ENCODE assay signal across 1 cellular context in the genomic region with DNA sequence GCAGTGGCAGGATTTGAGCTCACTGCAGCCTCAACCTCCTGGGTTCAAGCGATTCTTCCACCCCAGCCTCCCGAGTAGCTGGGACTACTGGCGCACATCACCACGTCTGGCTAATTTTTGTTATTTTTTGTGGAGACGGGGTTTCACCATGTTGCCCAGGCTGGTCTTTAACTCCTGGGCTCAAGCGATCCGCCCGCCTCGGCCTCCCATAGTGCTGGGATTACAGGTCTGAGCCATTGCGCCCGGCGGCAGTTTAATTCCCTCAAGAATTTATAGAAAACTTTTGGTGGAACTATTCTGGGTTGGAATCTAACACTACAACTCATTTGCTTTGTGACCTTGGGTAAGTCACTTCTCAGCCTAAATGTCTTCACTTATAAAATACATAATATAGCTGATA.
TF ChIP-seq lines count a peak whose summit lies in the region.

No MANE protein-coding gene starts in this region.

TF ChIP-seq in H1, 55 proteins besides CTCF, POLR2A, EP300 and RAD21:
- TF ChIP-seq POU5F1 (IDR thresholded peaks at IDR 0.05; ENCODE audit: low read depth, low read length) (no peak), ATF2 (IDR thresholded peaks at IDR 0.05; ENCODE audit: low read length) (no peak), JUN (IDR thresholded peaks at IDR 0.05; ENCODE audit: low read depth, low read length) (no peak), CHD7 (IDR thresholded peaks at IDR 0.05; ENCODE audit: insufficient replicate concordance, low read length) (no peak)
